1 cellular context compared by ENCODE assay signal in genomic region chr2:87708368-87708767, GRCh38. TPM values are rescaled to one million over a fixed set of nuclear protein-coding genes. Genes with fewer than 3 reads are reported as not detected.
"Had no signal": no experiment of that assay in that cellular context is flagged by ENCODE, and none has a peak within 500 bp of the region (broad histone marks: within the 10 kb centered on the region; RNA-seq: fewer than 3 reads in every experiment).

No MANE protein-coding gene starts in this region.

RNA-seq across cellular contexts. Expression of gene PLGLB2, which starts 39.5 kb away (rescaled TPM):
- total RNA-seq: ascending aorta had no signal
